Comparison of ENCODE assay signal across 35 cellular contexts in the genomic region with DNA sequence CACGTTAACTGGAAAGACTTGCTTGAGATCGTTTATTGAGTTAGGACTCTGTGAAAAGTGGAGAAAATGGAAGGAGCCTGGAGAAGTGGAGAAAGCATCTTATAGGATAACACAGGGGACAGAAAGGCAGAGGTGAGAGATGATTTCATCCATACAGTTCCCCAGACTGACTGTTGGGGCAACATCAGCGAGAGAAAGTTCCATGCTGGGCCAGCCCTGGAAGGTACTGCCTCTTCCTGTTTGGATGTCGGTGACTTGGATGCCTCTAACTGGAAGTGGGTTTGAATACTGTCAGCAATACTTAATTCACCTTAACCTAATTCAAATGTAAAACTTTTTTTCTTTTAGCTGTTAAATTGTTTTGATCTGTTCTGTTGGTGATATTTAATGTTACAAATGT. TPM values are rescaled to one million over a fixed set of nuclear protein-coding genes. Genes with fewer than 3 reads are reported as not detected.
"Had no signal": no experiment of that assay in that cellular context is flagged by ENCODE, and none has a peak within 500 bp of the region (broad histone marks: within the 10 kb centered on the region; RNA-seq: fewer than 3 reads in every experiment).

No MANE protein-coding gene starts in this region.

- H3K27me3 Mint-ChIP-seq: stimulated activated naive CD8-positive, alpha-beta T cell treated with anti-CD3 and anti-CD28 coated beads, Interleukin-15, amount 100 ng/mL, for 72 hours; type B pancreatic cell had no signal

- H3K36me3 Mint-ChIP-seq: immature natural killer cell; mesothelial cell of epicardium; naive B cell; natural killer cell; stimulated activated memory B cell treated with anti-CD40 and anti-IgM and Interleukin-4, amounts not matched to agents 10 μg/mL and 1 μg/mL and 100 μg/mL, for 72 hours; type B pancreatic cell had no signal

- H3K4me3 ChIP-seq: left lung, lower lobe of right lung, ovary, right atrium auricular region, right lobe of liver, smooth muscle cell, tibial nerve, uterus had no signal

- H3K4me1 Mint-ChIP-seq: immature natural killer cell; naive B cell; natural killer cell; stimulated activated memory B cell treated with anti-CD40 and anti-IgM and Interleukin-4, amounts not matched to agents 10 μg/mL and 1 μg/mL and 100 μg/mL, for 72 hours; stimulated activated naive CD8-positive, alpha-beta T cell treated with anti-CD3 and anti-CD28 coated beads, Interleukin-15, amount 100 ng/mL, for 72 hours had no signal

- H3K4me1 ChIP-seq: left lung, lower lobe of right lung, right atrium auricular region, right lobe of liver, tibial nerve, uterus had no signal

- H3K9me3 ChIP-seq: left lung, lower lobe of right lung, ovary, right atrium auricular region, right lobe of liver, tibial nerve, uterus had no signal

- H3K4me2 ChIP-seq: smooth muscle cell had no signal

- H3K27ac Mint-ChIP-seq: immature natural killer cell; mesothelial cell of epicardium; naive B cell; natural killer cell; nephron progenitor cell; progenitor cell of endocrine pancreas; stimulated activated memory B cell treated with anti-CD40 and anti-IgM and Interleukin-4, amounts not matched to agents 10 μg/mL and 1 μg/mL and 100 μg/mL, for 72 hours; stimulated activated naive CD8-positive, alpha-beta T cell treated with anti-CD3 and anti-CD28 coated beads, Interleukin-15, amount 100 ng/mL, for 72 hours; type B pancreatic cell had no signal

- H3K4me3 Mint-ChIP-seq: immature natural killer cell; mesothelial cell of epicardium; naive B cell; natural killer cell; nephron progenitor cell; stimulated activated memory B cell treated with anti-CD40 and anti-IgM and Interleukin-4, amounts not matched to agents 10 μg/mL and 1 μg/mL and 100 μg/mL, for 72 hours; stimulated activated naive CD8-positive, alpha-beta T cell treated with anti-CD3 and anti-CD28 coated beads, Interleukin-15, amount 100 ng/mL, for 72 hours; type B pancreatic cell had no signal

- FAIRE-seq: islet of Langerhans, kidney had no signal

- H3K9me3 Mint-ChIP-seq: mesothelial cell of epicardium; natural killer cell; nephron progenitor cell; stimulated activated memory B cell treated with anti-CD40 and anti-IgM and Interleukin-4, amounts not matched to agents 10 μg/mL and 1 μg/mL and 100 μg/mL, for 72 hours; stimulated activated naive CD8-positive, alpha-beta T cell treated with anti-CD3 and anti-CD28 coated beads, Interleukin-15, amount 100 ng/mL, for 72 hours; type B pancreatic cell had no signal

- ATAC-seq: left colon; lower lobe of right lung; natural killer cell; right lobe of liver; stimulated activated memory B cell treated with anti-CD40 and anti-IgM and Interleukin-4, amounts not matched to agents 10 μg/mL and 1 μg/mL and 100 μg/mL, for 72 hours; stimulated activated naive CD8-positive, alpha-beta T cell treated with anti-CD3 and anti-CD28 coated beads, Interleukin-15, amount 100 ng/mL, for 72 hours had no signal

- H3K36me3 ChIP-seq: left lung, lower lobe of right lung, ovary, right atrium auricular region, right lobe of liver, tibial nerve, uterus had no signal

- DNase-seq: immature natural killer cell; kidney; left colon; left lung; lower lobe of right lung; mammary epithelial cell; mesenchymal stem cell; naive B cell; natural killer cell; nephron progenitor cell; ovary; right lobe of liver; stimulated activated CD4-positive, alpha-beta T cell treated with anti-CD3 and anti-CD28 coated beads, Interleukin-1b, Interleukin-23, amount 100 ng/mL, for 48 hours; stimulated activated CD4-positive, alpha-beta T cell treated with anti-CD3 and anti-CD28 coated beads, Interleukin-2, amount 100 ng/mL, for 48 hours; stimulated activated CD4-positive, alpha-beta T cell treated with anti-CD3 and anti-CD28 coated beads, Interleukin-4, amount 100 ng/mL, for 4 hours; stimulated activated CD8-positive, alpha-beta memory T cell treated with anti-CD3 and anti-CD28 coated beads, Interleukin-4, amount 100 ng/mL, for 48 hours; stimulated activated naive CD4-positive, alpha-beta T cell treated with Interleukin-2 at 50 U/mL for 16 hours; stimulated activated naive CD8-positive, alpha-beta T cell treated with anti-CD3 and anti-CD28 coated beads, Interleukin-15, amount 100 ng/mL, for 72 hours; substantia nigra; uterus had no signal

- H3K27ac ChIP-seq: left lung, lower lobe of right lung, ovary, right atrium auricular region, right lobe of liver, tibial nerve, uterus had no signal

- H3K27me3 ChIP-seq: left lung, ovary, right atrium auricular region, right lobe of liver, tibial nerve, uterus had no signal

RNA-seq across cellular contexts. Expression of a gene that starts 32.3 kb away (rescaled TPM):
- total RNA-seq: kidney, left colon, liver, mesothelial cell of epicardium, mononuclear cell, natural killer cell, omental fat pad, pulmonary artery endothelial cell, renal cortical epithelial cell, right atrium auricular region, right lobe of liver, skeletal muscle tissue, smooth muscle cell, ureter, uterus had no signal
- polyA plus RNA-seq: immature natural killer cell, mammary epithelial cell, smooth muscle cell had no signal
